ENCODE assay signal across 1 cellular context in the genomic region with DNA sequence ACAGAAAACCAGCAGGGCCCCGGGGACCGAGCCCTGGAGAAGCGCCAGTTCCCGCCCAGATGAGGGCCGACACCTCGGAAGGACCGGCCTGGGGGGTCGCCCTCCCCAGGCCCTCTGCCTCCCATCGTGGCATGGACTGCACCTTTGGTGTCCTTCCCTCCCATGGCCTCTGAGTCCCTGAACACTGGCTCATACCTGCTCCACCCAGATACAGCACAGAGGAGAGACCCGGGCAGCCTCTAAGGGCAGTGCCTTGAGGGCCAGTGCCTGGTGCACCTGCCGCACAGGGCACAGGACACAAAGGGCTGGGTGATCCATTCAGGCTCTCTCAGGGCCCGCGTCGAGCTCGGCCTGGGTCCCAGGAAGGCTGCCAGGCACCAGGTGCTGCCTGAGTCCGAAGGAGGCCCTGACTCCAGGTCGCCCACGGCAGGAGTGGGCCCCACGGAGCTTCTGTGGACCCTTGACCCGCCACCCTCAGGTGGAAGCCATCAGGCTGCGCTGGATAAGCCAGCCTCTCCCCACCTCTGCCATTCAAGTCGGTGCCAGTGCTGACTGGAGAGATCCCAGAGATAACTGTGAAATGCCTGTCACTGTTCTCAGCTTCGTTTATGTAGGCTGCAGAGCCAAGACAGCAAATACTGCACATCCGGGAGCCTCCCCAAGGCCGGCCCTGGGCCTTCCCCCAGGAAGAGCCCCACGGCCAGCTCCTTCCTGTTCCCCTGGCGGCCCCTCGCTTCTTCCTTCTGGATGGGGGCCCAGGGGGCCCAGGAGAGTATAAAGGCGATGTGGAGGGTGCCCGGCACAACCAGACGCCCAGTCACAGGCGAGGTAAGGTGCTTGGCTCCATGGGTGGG.
TF ChIP-seq lines count a peak whose summit lies in the region.

A gene with protein sequence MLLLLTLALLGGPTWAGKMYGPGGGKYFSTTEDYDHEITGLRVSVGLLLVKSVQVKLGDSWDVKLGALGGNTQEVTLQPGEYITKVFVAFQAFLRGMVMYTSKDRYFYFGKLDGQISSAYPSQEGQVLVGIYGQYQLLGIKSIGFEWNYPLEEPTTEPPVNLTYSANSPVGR (plus strand): TSS at position 803 of the 854 bp plus-strand sequence. CDS start 139 bp downstream, outside the sequence.

TF ChIP-seq in HepG2, 621 proteins besides CTCF, POLR2A, EP300 and RAD21 (continued from another document and continues in another):
- TF ChIP-seq, protein P1, sequence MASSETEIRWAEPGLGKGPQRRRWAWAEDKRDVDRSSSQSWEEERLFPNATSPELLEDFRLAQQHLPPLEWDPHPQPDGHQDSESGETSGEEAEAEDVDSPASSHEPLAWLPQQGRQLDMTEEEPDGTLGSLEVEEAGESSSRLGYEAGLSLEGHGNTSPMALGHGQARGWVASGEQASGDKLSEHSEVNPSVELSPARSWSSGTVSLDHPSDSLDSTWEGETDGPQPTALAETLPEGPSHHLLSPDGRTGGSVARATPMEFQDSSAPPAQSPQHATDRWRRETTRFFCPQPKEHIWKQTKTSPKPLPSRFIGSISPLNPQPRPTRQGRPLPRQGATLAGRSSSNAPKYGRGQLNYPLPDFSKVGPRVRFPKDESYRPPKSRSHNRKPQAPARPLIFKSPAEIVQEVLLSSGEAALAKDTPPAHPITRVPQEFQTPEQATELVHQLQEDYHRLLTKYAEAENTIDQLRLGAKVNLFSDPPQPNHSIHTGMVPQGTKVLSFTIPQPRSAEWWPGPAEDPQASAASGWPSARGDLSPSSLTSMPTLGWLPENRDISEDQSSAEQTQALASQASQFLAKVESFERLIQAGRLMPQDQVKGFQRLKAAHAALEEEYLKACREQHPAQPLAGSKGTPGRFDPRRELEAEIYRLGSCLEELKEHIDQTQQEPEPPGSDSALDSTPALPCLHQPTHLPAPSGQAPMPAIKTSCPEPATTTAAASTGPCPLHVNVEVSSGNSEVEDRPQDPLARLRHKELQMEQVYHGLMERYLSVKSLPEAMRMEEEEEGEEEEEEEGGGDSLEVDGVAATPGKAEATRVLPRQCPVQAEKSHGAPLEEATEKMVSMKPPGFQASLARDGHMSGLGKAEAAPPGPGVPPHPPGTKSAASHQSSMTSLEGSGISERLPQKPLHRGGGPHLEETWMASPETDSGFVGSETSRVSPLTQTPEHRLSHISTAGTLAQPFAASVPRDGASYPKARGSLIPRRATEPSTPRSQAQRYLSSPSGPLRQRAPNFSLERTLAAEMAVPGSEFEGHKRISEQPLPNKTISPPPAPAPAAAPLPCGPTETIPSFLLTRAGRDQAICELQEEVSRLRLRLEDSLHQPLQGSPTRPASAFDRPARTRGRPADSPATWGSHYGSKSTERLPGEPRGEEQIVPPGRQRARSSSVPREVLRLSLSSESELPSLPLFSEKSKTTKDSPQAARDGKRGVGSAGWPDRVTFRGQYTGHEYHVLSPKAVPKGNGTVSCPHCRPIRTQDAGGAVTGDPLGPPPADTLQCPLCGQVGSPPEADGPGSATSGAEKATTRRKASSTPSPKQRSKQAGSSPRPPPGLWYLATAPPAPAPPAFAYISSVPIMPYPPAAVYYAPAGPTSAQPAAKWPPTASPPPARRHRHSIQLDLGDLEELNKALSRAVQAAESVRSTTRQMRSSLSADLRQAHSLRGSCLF (CRISPR knock-in tag; IDR thresholded peaks at IDR 0.05; ENCODE audit: borderline replicate concordance) = no peak
- TF ChIP-seq NAIF1 (CRISPR knock-in tag; IDR thresholded peaks at IDR 0.05; ENCODE audit: borderline replicate concordance) (no peak), ISX (CRISPR knock-in tag; conservative IDR thresholded peaks at IDR 0.05) (no peak), ZFP41 (CRISPR knock-in tag; IDR thresholded peaks at IDR 0.05; ENCODE audit: borderline replicate concordance) (no peak), CREM (IDR thresholded peaks at IDR 0.05) (no peak), CREM (CRISPR knock-in tag; IDR thresholded peaks at IDR 0.05) (no peak), CBX2 (IDR thresholded peaks at IDR 0.05; ENCODE audit: low read depth, low read length) (no peak), CBX2 (CRISPR knock-in tag; IDR thresholded peaks at IDR 0.05; ENCODE audit: low read depth) (no peak), ZC3H4 (CRISPR knock-in tag; IDR thresholded peaks at IDR 0.05; ENCODE audit: borderline replicate concordance) (no peak), ZNF224 (CRISPR knock-in tag; IDR thresholded peaks at IDR 0.05) (no peak), SIX1 (CRISPR knock-in tag; IDR thresholded peaks at IDR 0.05; ENCODE audit: borderline replicate concordance) (no peak), CEBPG (CRISPR knock-in tag; IDR thresholded peaks at IDR 0.05) (no peak), ZSCAN20 (CRISPR knock-in tag; IDR thresholded peaks at IDR 0.05; ENCODE audit: borderline replicate concordance) (no peak), ZNF598 (CRISPR knock-in tag; IDR thresholded peaks at IDR 0.05; ENCODE audit: borderline replicate concordance) (no peak), ZNF335 (CRISPR knock-in tag; IDR thresholded peaks at IDR 0.05) (no peak), ARID4A (CRISPR knock-in tag; IDR thresholded peaks at IDR 0.05; ENCODE audit: borderline replicate concordance) (peak; percentile 33; the same call in 1 of the 2 replicates), TBL1XR1 (IDR thresholded peaks at IDR 0.05; ENCODE audit: borderline replicate concordance, low read length, partially characterized antibody) (no peak), STAT5B (CRISPR knock-in tag; IDR thresholded peaks at IDR 0.05) (no peak), IKZF5 (CRISPR knock-in tag; IDR thresholded peaks at IDR 0.05) (0 out of 2 replicates have a peak, but pooled peaks have one; percentile 23), FOXK1 (CRISPR knock-in tag; IDR thresholded peaks at IDR 0.05; ENCODE audit: borderline replicate concordance, low read depth) (0 out of 2 replicates have a peak, but pooled peaks have one; percentile 8), MEF2D (CRISPR knock-in tag; IDR thresholded peaks at IDR 0.05) (no peak), CBFB (CRISPR knock-in tag; IDR thresholded peaks at IDR 0.05) (no peak), U2AF2 (IDR thresholded peaks at IDR 0.05; ENCODE audit: low read depth, low read length) (no peak), ZNF142 (CRISPR knock-in tag; IDR thresholded peaks at IDR 0.05) (no peak), KLF11 (CRISPR knock-in tag; IDR thresholded peaks at IDR 0.05) (no peak), HNRNPUL1 (IDR thresholded peaks at IDR 0.05; ENCODE audit: low read depth, low read length) (no peak), NFKBIZ (CRISPR knock-in tag; IDR thresholded peaks at IDR 0.05) (no peak), ZNF333 (CRISPR knock-in tag; IDR thresholded peaks at IDR 0.05; ENCODE audit: borderline replicate concordance) (no peak), ADNP (CRISPR knock-in tag; IDR thresholded peaks at IDR 0.05) (no peak), REXO4 (CRISPR knock-in tag; IDR thresholded peaks at IDR 0.05; ENCODE audit: borderline replicate concordance) (no peak), FOXM1 (CRISPR knock-in tag; IDR thresholded peaks at IDR 0.05) (no peak), THYN1 (CRISPR knock-in tag; IDR thresholded peaks at IDR 0.05; ENCODE audit: borderline replicate concordance, low read depth) (no peak), ZNF841 (CRISPR knock-in tag; IDR thresholded peaks at IDR 0.05; ENCODE audit: borderline replicate concordance) (no peak), JARID2 (CRISPR knock-in tag; IDR thresholded peaks at IDR 0.05; ENCODE audit: insufficient replicate concordance) (no peak), TCF7 (IDR thresholded peaks at IDR 0.05; ENCODE audit: low read depth) (no peak), NFKB2 (CRISPR knock-in tag; IDR thresholded peaks at IDR 0.05; ENCODE audit: borderline replicate concordance) (no peak), KDM3A (CRISPR knock-in tag; IDR thresholded peaks at IDR 0.05; ENCODE audit: low read depth) (no peak), ZNF766 (CRISPR knock-in tag; IDR thresholded peaks at IDR 0.05; ENCODE audit: borderline replicate concordance) (no peak), MBNL3 (CRISPR knock-in tag; conservative IDR thresholded peaks at IDR 0.05) (no peak)
- TF ChIP-seq, protein P2, sequence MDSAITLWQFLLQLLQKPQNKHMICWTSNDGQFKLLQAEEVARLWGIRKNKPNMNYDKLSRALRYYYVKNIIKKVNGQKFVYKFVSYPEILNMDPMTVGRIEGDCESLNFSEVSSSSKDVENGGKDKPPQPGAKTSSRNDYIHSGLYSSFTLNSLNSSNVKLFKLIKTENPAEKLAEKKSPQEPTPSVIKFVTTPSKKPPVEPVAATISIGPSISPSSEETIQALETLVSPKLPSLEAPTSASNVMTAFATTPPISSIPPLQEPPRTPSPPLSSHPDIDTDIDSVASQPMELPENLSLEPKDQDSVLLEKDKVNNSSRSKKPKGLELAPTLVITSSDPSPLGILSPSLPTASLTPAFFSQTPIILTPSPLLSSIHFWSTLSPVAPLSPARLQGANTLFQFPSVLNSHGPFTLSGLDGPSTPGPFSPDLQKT (CRISPR knock-in tag; IDR thresholded peaks at IDR 0.05; ENCODE audit: borderline replicate concordance) = no peak
